In the genomic region with DNA sequence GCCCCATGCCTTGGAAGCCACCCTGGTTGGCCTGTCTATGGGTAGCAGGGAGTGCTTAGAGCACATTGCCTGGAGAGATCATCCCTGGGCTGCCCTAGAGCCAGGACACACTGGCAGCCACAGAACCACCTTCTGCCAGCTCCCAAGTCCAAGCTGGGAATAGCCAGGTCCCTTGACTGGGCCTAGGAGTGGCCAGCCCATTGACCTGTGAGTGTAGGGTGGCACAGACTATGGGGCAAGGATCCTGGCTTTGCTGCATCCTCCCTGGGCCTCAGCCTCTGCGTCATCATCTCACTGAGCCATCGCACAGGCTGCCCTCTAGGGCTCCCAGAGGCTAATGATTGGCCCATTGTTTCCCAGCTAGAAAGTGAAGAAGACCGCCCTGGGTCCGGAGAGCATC, we compare ENCODE assay signal across 22 cellular contexts. TPM values are rescaled to one million over a fixed set of nuclear protein-coding genes. Genes with fewer than 3 reads are reported as not detected.
A peak's percentile ranks its signal among the peaks of the same experiment; 100 is the strongest.
DNase-seq lines count a peak whose midpoint lies in the region; ATAC-seq, FAIRE-seq and TF ChIP-seq lines count a peak whose summit lies in the region.
"Had no signal": no experiment of that assay in that cellular context is flagged by ENCODE, and none has a peak within 500 bp of the region (broad histone marks: within the 10 kb centered on the region; RNA-seq: fewer than 3 reads in every experiment).

No MANE protein-coding gene starts in this region.

- WGBS in K562 (ENCODE audit: insufficient coverage, low coverage, missing lambda C conversion rate) = 87% methylated on average over 4 of the region's 4 CpGs
- WGBS in heart left ventricle, 4 donors = 68 to 74% (median 74%) methylated on average over 4 of the region's 4 CpGs
- WGBS in mesenchymal stem cell = 90% methylated on average over 4 of the region's 4 CpGs

- no peak for TF ChIP-seq EP300 in K562 (IDR thresholded peaks at IDR 0.05; ENCODE audit: low read length)

- in situ Hi-C loops in K562 (cut with MboI) (no loop called here), brain microvascular endothelial cell (cut with HindIII; ENCODE audit: low pct_ligation_motif_present, low sequenced_read_pairs) (no loop called here)

- POLR2A ChIA-PET in K562 (lab: Yijun Ruan, JAX) = interaction anchor here (0.7 kb wide), 1 partner anchor 33 kb away, joined by 4 read pairs; no protein-coding TSS in a partner anchor

- TF ChIP-seq POLR2A in K562 (conservative IDR thresholded peaks at IDR 0.05) = no peak
- no peak for TF ChIP-seq POLR2A in heart left ventricle (IDR thresholded peaks at IDR 0.05)

- H2BK5ac ChIP-seq in mesenchymal stem cell (ENCODE audit: low read depth, low read length, poor library complexity, severe bottlenecking) = no peak overlapping the region

- H3K4me1 ChIP-seq in K562 (replicated peaks in 1 of 2; ENCODE audit: control insufficient read depth in 2 of 2, insufficient read depth in 2 of 2, low read length in 2 of 2) (peaks cover 73 to 74% of the 10 kb centered on the region in 2 experiments), heart left ventricle (peaks cover 21 to 98% (median 84%) of the 10 kb centered on the region in 12 donors), mesenchymal stem cell (ENCODE audit: control insufficient read depth, insufficient read depth, low read depth, low read length) (peaks cover 48% of the 10 kb centered on the region), stomach smooth muscle (ENCODE audit: control insufficient read depth, insufficient read depth, low read length) (peaks cover 73% of the 10 kb centered on the region)

- H3K4ac ChIP-seq in mesenchymal stem cell (ENCODE audit: low read depth in 1 of 2, low read length in 2 of 2) = no peak overlapping the region

- H2BK120ac ChIP-seq in mesenchymal stem cell (ENCODE audit: low read depth, low read length) = no peak overlapping the region

- H3K27me3 ChIP-seq in K562 (ENCODE audit: control insufficient read depth in 2 of 2, insufficient read depth in 2 of 2, low read length in 2 of 2) (no peaks in the 10 kb centered on the region), heart left ventricle (no peaks in the 10 kb centered on the region), mesenchymal stem cell (ENCODE audit: control insufficient read depth in 1 of 2, insufficient read depth in 1 of 2, low read length in 2 of 2) (no peaks in the 10 kb centered on the region), stomach smooth muscle (ENCODE audit: control insufficient read depth in 1 of 2, insufficient read depth in 2 of 2, low read length in 2 of 2) (no peaks in the 10 kb centered on the region), brain microvascular endothelial cell (replicated peaks) (no peaks in the 10 kb centered on the region)
- H3K27me3 ChIP-seq: adrenal gland had no signal

- H3K27ac ChIP-seq in K562 (ENCODE audit: extremely low read depth, low read depth, low read length) (no peak overlapping the region), heart left ventricle (peak overlapping the region in 11 of 12 donors; percentile 73 to 94 (median 81)), mesenchymal stem cell (ENCODE audit: low read length, poor library complexity, severe bottlenecking) (no peak overlapping the region), stomach smooth muscle (ENCODE audit: low read length) (peak overlapping the region; percentile 37), brain microvascular endothelial cell (no peak overlapping the region)
- H3K27ac ChIP-seq: adrenal gland had no signal

- H3K4me3 ChIP-seq in K562 (no peak overlapping the region), heart left ventricle (peak overlapping the region in 6 of 12 donors; percentile 8 to 82 (median 63)), mesenchymal stem cell (ENCODE audit: insufficient read depth in 1 of 2, low read depth in 1 of 2, low read length in 2 of 2) (no peak overlapping the region), stomach smooth muscle (ENCODE audit: low read length in 2 of 2) (peak overlapping the region in 1 of 2 donors; percentile 22), brain microvascular endothelial cell (ENCODE audit: low read depth, low read length) (no peak overlapping the region)
- H3K4me3 ChIP-seq: adrenal gland had no signal

- CTCF ChIA-PET in K562 (lab: Yijun Ruan, JAX; ENCODE audit: low intra/inter-chr PET ratio) = no interaction called here

- H2BK15ac ChIP-seq in mesenchymal stem cell (ENCODE audit: low read depth, poor library complexity, severe bottlenecking) = peak overlapping the region; percentile 26

- H2AK5ac ChIP-seq in mesenchymal stem cell (ENCODE audit: low read length, severe bottlenecking) = peak overlapping the region; percentile 2

- H3K9ac ChIP-seq in K562 (ENCODE audit: insufficient read depth in 1 of 2, low read depth in 2 of 2, low read length in 2 of 2) = peak overlapping the region in 1 of 2 experiments; percentile 73; a peak in 2 of 4 replicates
- no peak overlapping the region for H3K9ac ChIP-seq in mesenchymal stem cell (ENCODE audit: low read length)
- no peak overlapping the region for H3K9ac ChIP-seq in stomach smooth muscle (ENCODE audit: low read length in 2 of 2)

- H2AFZ ChIP-seq in K562 (ENCODE audit: low read depth, low read length) (0 out of 2 replicates have a peak overlapping the region, but pooled peaks have one; percentile 2), mesenchymal stem cell (ENCODE audit: low read depth, low read length) (no peak overlapping the region)

- H3K9me3 ChIP-seq in K562 (replicated peaks; ENCODE audit: control insufficient read depth, insufficient read depth, low read depth, low read length) (no peaks in the 10 kb centered on the region), heart left ventricle (no peaks in the 10 kb centered on the region), mesenchymal stem cell (ENCODE audit: control insufficient read depth, low read length) (no peaks in the 10 kb centered on the region), stomach smooth muscle (ENCODE audit: control insufficient read depth in 2 of 2, low read length in 2 of 2) (no peaks in the 10 kb centered on the region)
- H3K9me3 ChIP-seq: adrenal gland had no signal

- H2BK12ac ChIP-seq in mesenchymal stem cell (ENCODE audit: low read length in 2 of 2) = no peak overlapping the region

- DNase-seq in K562 (ENCODE audit: extremely low read depth in 1 of 4, low spot score in 3 of 4) = no peak
- DNase-seq in heart left ventricle = peak in 4 of 5 donors; percentile 13 to 37 (median 32)
- no peak for DNase-seq in mesenchymal stem cell
- no peak for DNase-seq in brain microvascular endothelial cell
- no peak for DNase-seq in NCI-H446 (lab: John Stamatoyannopoulos, UW)
- no peak for DNase-seq in stimulated activated CD4-positive, alpha-beta T cell treated with anti-CD3 and anti-CD28 coated beads, Interleukin-1b, Interleukin-23, amount 100 ng/mL, for 48 hours
- DNase-seq in stimulated activated CD4-positive, alpha-beta T cell treated with anti-CD3 and anti-CD28 coated beads, Interleukin-4, amount 100 ng/mL, for 24 hours = no peak
- DNase-seq: activated CD4-positive, alpha-beta T cell treated with anti-CD3 and anti-CD28 coated beads for 36 hours; activated effector memory CD4-positive, alpha-beta T cell treated with Interleukin-2 at 50 U/mL for 16 hours; CD4-positive, CD25-positive, alpha-beta regulatory T cell; DMS153; KG1; NCI-H774 had no signal

- intact Hi-C loops in K562 (cut with micrococcal nuclease) = no loop called here
- intact Hi-C loops in heart left ventricle (cut with DNase I) = loop anchor here in 3 of 10 donors (5.0 to 10.0 kb wide), 2 partner anchors 101 to 104 kb away; no protein-coding TSS in a partner anchor

- H3K79me1 ChIP-seq in mesenchymal stem cell (replicated peaks; ENCODE audit: low read length, poor library complexity, severe bottlenecking) = no peaks in the 10 kb centered on the region

- H3K79me2 ChIP-seq in K562 (ENCODE audit: control insufficient read depth, insufficient read depth, low read length) = no peaks in the 10 kb centered on the region; the same call in 2 of the 3 replicates

- no peak for ATAC-seq in K562
- ATAC-seq in heart left ventricle = no peak
- ATAC-seq: activated CD4-positive, alpha-beta T cell treated with anti-CD3 and anti-CD28 coated beads for 36 hours; left lobe of liver; Panc1; SK-N-SH treated with all-trans-retinoic acid at 6 μM for 48 hours had no signal

- H4K20me1 ChIP-seq in K562 (replicated peaks; ENCODE audit: control insufficient read depth, insufficient read depth, low read length) = no peaks in the 10 kb centered on the region

- no peak for TF ChIP-seq RAD21 in K562 (CRISPR knock-in tag; conservative IDR thresholded peaks at IDR 0.05 in 1 of 2, IDR thresholded peaks at IDR 0.05 in 1 of 2)

- H3K36me3 ChIP-seq in K562 (ENCODE audit: control insufficient read depth, insufficient read depth, low read length) (no peaks in the 10 kb centered on the region), heart left ventricle (peaks cover 0 to 19% (median 11%) of the 10 kb centered on the region in 9 donors), mesenchymal stem cell (ENCODE audit: control insufficient read depth in 1 of 2, insufficient read depth in 2 of 2, low read depth in 1 of 2, low read length in 2 of 2) (peaks cover 0 to 19% of the 10 kb centered on the region in 2 experiments), stomach smooth muscle (ENCODE audit: control insufficient read depth in 2 of 2, insufficient read depth in 2 of 2, low read length in 2 of 2) (peaks cover 10 to 13% of the 10 kb centered on the region in 2 donors), brain microvascular endothelial cell (replicated peaks) (no peaks in the 10 kb centered on the region)
- H3K36me3 ChIP-seq: adrenal gland had no signal

- H3K4me2 ChIP-seq in K562 (ENCODE audit: insufficient read depth, low read length) (no peak overlapping the region), mesenchymal stem cell (ENCODE audit: low read length, poor library complexity, severe bottlenecking) (no peak overlapping the region)

- H4K91ac ChIP-seq in mesenchymal stem cell (ENCODE audit: low read length) = peak overlapping the region; percentile 31

- no peak for FAIRE-seq in K562 (lab: Jason Lieb, UNC)
- FAIRE-seq: GM12892 had no signal

- H3K23ac ChIP-seq in mesenchymal stem cell (ENCODE audit: low read length in 2 of 2) = no peak overlapping the region

- H3K18ac ChIP-seq in mesenchymal stem cell (ENCODE audit: low read depth in 1 of 2, low read length in 2 of 2) = peak overlapping the region in 1 of 2 experiments; percentile 10

- BruUV-seq in K562 (replicated peaks; lab: Mats Ljungman, UMichigan) = no TSS peak

- no peak overlapping the region for H3K14ac ChIP-seq in mesenchymal stem cell (ENCODE audit: low read length in 2 of 2)

- TF ChIP-seq CTCF in K562 (IDR thresholded peaks at IDR 0.05 in 2 of 3, conservative IDR thresholded peaks at IDR 0.05 in 1 of 3; ENCODE audit: insufficient read depth in 2 of 3, low read depth in 1 of 3, low read length in 3 of 3) (no peak), heart left ventricle (IDR thresholded peaks at IDR 0.05) (no peak), brain microvascular endothelial cell (IDR thresholded peaks at IDR 0.05; ENCODE audit: low read depth, low read length, missing control alignments) (no peak)

- peaks cover 3% of the 10 kb centered on the region for H3K9me1 ChIP-seq in K562 (ENCODE audit: control insufficient read depth, insufficient read depth, low read length)

- peak overlapping the region; percentile 30 for H4K8ac ChIP-seq in mesenchymal stem cell (ENCODE audit: low read length)

RNA-seq across cellular contexts. Expression of a gene that starts 7.0 kb away (rescaled TPM):
- total RNA-seq in K562 (2011; cell fraction: chromatin; rRNA removed; ENCODE audit: low replicate concordance) = 3.5 and 8.8 TPM in 2 replicates
- total RNA-seq in K562 (2011; cell fraction: nucleolus; rRNA removed) = 9.5 and 9.6 TPM in 2 replicates
- 8.4 and 15.0 TPM in 2 replicates for total RNA-seq in K562 (2011; cell fraction: nucleoplasm; rRNA removed)
- 3.1 and 9.0 TPM in 2 replicates for total RNA-seq in K562 (2014; rRNA removed)
- total RNA-seq in K562 (2014; rRNA removed; fragmentation: Illumina TruSeq; extraction: Trizol) = 2.8 and 4.1 TPM in 2 replicates
- total RNA-seq in K562 (2015; rRNA removed; fragmentation: Illumina TruSeq; extraction: Trizol) = 3.6 and 4.2 TPM in 2 replicates
- 6.7 and 6.9 TPM in 2 replicates for total RNA-seq in K562 (2021)
- 8.7 and 12.6 TPM in 2 replicates for polyA plus RNA-seq in K562 (2011; rRNA removed)
- polyA plus RNA-seq in K562 (2011; cell fraction: cytosol; rRNA removed) = 8.5 and 20.6 TPM in 2 replicates
- 12.3 and 20.4 TPM in 2 replicates for polyA plus RNA-seq in K562 (2011; cell fraction: nucleus; rRNA removed)
- 3.2 and 4.3 TPM in 2 replicates for polyA plus RNA-seq in K562 (2012)
- polyA plus RNA-seq in K562 (2014; fragmentation: Illumina TruSeq; extraction: Trizol) = 7.8 and 8.6 TPM in 2 replicates
- polyA plus RNA-seq in K562 (2014; fragmentation: Nextera tagmentation; extraction: Ambion mirVana) = under 1 TPM; 0.18 to 0.45 TPM
- polyA plus RNA-seq in K562 (2014; rRNA removed) = 5.4 and 6.7 TPM in 2 replicates
- 6.1 and 10.7 TPM in 2 replicates for polyA minus RNA-seq in K562 (2011; rRNA and poly(A)+ RNA removed)
- polyA minus RNA-seq in K562 (2011; cell fraction: cytosol; rRNA and poly(A)+ RNA removed) = 3.5 and 6.3 TPM in 2 replicates
- polyA minus RNA-seq in K562 (2011; cell fraction: nucleus; rRNA and poly(A)+ RNA removed) = 2.7 and 2.8 TPM in 2 replicates
- 100 to 1,000 TPM; 113 to 420 (median 206) TPM for total RNA-seq in heart left ventricle
- 100 to 1,000 TPM; 220 to 256 TPM for polyA plus RNA-seq in heart left ventricle
- polyA plus RNA-seq in mesenchymal stem cell (2013, experiment 1 of 2) = 1.0 TPM
- 0.86 TPM for polyA plus RNA-seq in mesenchymal stem cell (2013, experiment 2 of 2)
- polyA plus RNA-seq: CD4-positive, CD25-positive, alpha-beta regulatory T cell had no signal

RNA-seq across cellular contexts. Expression of a gene that starts 45.1 kb away (rescaled TPM):
- total RNA-seq in K562 (2011; cell fraction: chromatin; rRNA removed; ENCODE audit: low replicate concordance) = not detected in 2 replicates
- not detected in 2 replicates for total RNA-seq in K562 (2011; cell fraction: nucleolus; rRNA removed)
- not detected in 2 replicates for total RNA-seq in K562 (2011; cell fraction: nucleoplasm; rRNA removed)
- 0.61 TPM in 1 of 2 replicates, not detected in the other for total RNA-seq in K562 (2014; rRNA removed)
- not detected in 2 replicates for total RNA-seq in K562 (2014; rRNA removed; fragmentation: Illumina TruSeq; extraction: Trizol)
- total RNA-seq in K562 (2015; rRNA removed; fragmentation: Illumina TruSeq; extraction: Trizol) = not detected in 2 replicates
- total RNA-seq in K562 (2021) = not detected in 2 replicates
- not detected in 2 replicates for polyA plus RNA-seq in K562 (2011; rRNA removed)
- polyA plus RNA-seq in K562 (2011; cell fraction: cytosol; rRNA removed) = not detected in 2 replicates
- 0.25 TPM in 1 of 2 replicates, not detected in the other for polyA plus RNA-seq in K562 (2011; cell fraction: nucleus; rRNA removed)
- polyA plus RNA-seq in K562 (2012) = not detected in 2 replicates
- polyA plus RNA-seq in K562 (2014; fragmentation: Illumina TruSeq; extraction: Trizol) = not detected in 2 replicates
- polyA plus RNA-seq in K562 (2014; fragmentation: Nextera tagmentation; extraction: Ambion mirVana) = not detected
- polyA plus RNA-seq in K562 (2014; rRNA removed) = not detected in 2 replicates
- not detected in 2 replicates for polyA minus RNA-seq in K562 (2011; rRNA and poly(A)+ RNA removed)
- not detected in 2 replicates for polyA minus RNA-seq in K562 (2011; cell fraction: cytosol; rRNA and poly(A)+ RNA removed)
- polyA minus RNA-seq in K562 (2011; cell fraction: nucleus; rRNA and poly(A)+ RNA removed) = not detected in 2 replicates
- not detected for total RNA-seq in heart left ventricle
- polyA plus RNA-seq in heart left ventricle = not detected
- not detected for polyA plus RNA-seq in mesenchymal stem cell (2013, experiment 1 of 2)
- polyA plus RNA-seq in mesenchymal stem cell (2013, experiment 2 of 2) = not detected
- total RNA-seq: activated CD4-positive, alpha-beta T cell treated with anti-CD3 and anti-CD28 coated beads for 36 hours; CD4-positive, CD25-positive, alpha-beta regulatory T cell; myocyte; omental fat pad; ureter had no signal
- polyA plus RNA-seq: CD4-positive, CD25-positive, alpha-beta regulatory T cell had no signal

Comparison
In these comparisons a context has a peak if more than half of its experiments do, and no peak if none do; other contexts are left out.
1. DNase-seq: peak in heart left ventricle (4 of 5); none in K562 (0 of 4), mesenchymal stem cell (single experiment), brain microvascular endothelial cell (single experiment), NCI-H446 (0 of 2), stimulated activated CD4-positive, alpha-beta T cell treated with anti-CD3 and anti-CD28 coated beads, Interleukin-1b, Interleukin-23, amount 100 ng/mL, for 48 hours (single experiment) and stimulated activated CD4-positive, alpha-beta T cell treated with anti-CD3 and anti-CD28 coated beads, Interleukin-4, amount 100 ng/mL, for 24 hours (single experiment).
2. H3K27ac ChIP-seq: peak in heart left ventricle (11 of 12) and stomach smooth muscle (single experiment); none in K562 (single experiment), mesenchymal stem cell (single experiment) and brain microvascular endothelial cell (single experiment).
3. RNA of a gene that starts 7.0 kb away (total RNA-seq): 113 to 420 TPM in heart left ventricle; 2.8 to 15.0 TPM in K562; every median in the first group is over 4 times any median in the second.